10 cellular contexts compared by ENCODE assay signal in the genomic region with DNA sequence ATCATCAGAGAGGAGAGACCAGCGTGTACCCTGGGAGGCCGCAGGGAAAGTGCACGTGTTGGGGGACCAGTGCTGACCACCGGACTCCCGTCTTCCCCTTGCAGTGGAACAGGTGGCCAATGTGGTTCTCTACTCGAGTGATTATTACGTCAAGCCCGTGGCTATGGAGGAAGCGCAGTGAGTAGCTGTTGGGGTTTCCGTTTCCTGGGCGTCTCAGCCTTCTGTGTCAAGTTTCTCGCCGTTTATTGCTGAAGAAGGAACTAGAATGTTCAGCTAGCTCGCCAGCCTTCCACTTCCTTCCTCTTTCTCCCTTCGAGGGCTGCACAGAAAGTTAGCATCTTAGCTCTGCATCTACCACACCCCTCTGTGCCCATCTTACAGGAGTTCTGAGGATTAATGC. TPM values are rescaled to one million over a fixed set of nuclear protein-coding genes. Genes with fewer than 3 reads are reported as not detected.
A peak's percentile ranks its signal among the peaks of the same experiment; 100 is the strongest.
DNase-seq lines count a peak whose midpoint lies in the region; ATAC-seq, FAIRE-seq and TF ChIP-seq lines count a peak whose summit lies in the region.
"Had no signal": no experiment of that assay in that cellular context is flagged by ENCODE, and none has a peak within 500 bp of the region (broad histone marks: within the 10 kb centered on the region; RNA-seq: fewer than 3 reads in every experiment).

No MANE protein-coding gene starts in this region.

- ATAC-seq in GM18907 (IDR thresholded peaks at IDR 0.05; ENCODE audit: unreplicated experiment): peak; percentile 85
- ATAC-seq in HG03095 (IDR thresholded peaks at IDR 0.05; ENCODE audit: unreplicated experiment): peak; percentile 89
- ATAC-seq in GM12878: peak; percentile 94

- in situ Hi-C loops in GM12878 (cut with MboI): no loop called here

- WGBS in GM12878 (ENCODE audit: insufficient coverage, insufficient replicate concordance, low lambda C conversion rate, missing lambda C conversion rate): under 1% methylated on average over 15 of the region's 15 CpGs

- intact Hi-C loops in GM12878 (cut with micrococcal nuclease; ENCODE audit: unreplicated experiment) (no loop called here), posterior vena cava (cut with DNase I) (no loop called here)

- no peaks in the 10 kb centered on the region for H3K36me3 ChIP-seq in GM12878 (ENCODE audit: control insufficient read depth in 2 of 2, insufficient read depth in 2 of 2, low read length in 1 of 2)

- H3K27ac ChIP-seq in GM12878 (ENCODE audit: control insufficient read depth, insufficient read depth): peak overlapping the region; percentile 70

- H3K4me3 ChIP-seq in GM12878 (no peak overlapping the region), foreskin fibroblast (ENCODE audit: low read depth in 1 of 2, low read length in 2 of 2) (no peak overlapping the region)

- POLR2A ChIA-PET in GM12878 (lab: Charles Lee): interaction anchor here (0.9 to 1.4 kb wide), 2 partner anchors 10 to 26 kb away, joined by 3 read pairs; no protein-coding TSS in a partner anchor

- RAD21 ChIA-PET in GM12878 (lab: Charles Lee; ENCODE audit: unreplicated experiment): interaction anchor here (1.3 to 1.4 kb wide), 2 partner anchors 26 to 111 kb away, joined by 5 to 7 read pairs; no protein-coding TSS in a partner anchor

- CTCF ChIA-PET in GM12878 (lab: Yijun Ruan, JAX): interaction anchor here (0.8 to 1.6 kb wide), 4 partner anchors 10 to 112 kb away, joined by 3 to 9 read pairs (median 4); partner anchors contain the start of gene DGKD

- FAIRE-seq in GM12878 (lab: Jason Lieb, UNC): peak; percentile 99
- FAIRE-seq: keratinocyte had no signal

- TF ChIP-seq CTCF in GM12878 (IDR thresholded peaks at IDR 0.05 in 2 of 3, conservative IDR thresholded peaks at IDR 0.05 in 1 of 3; ENCODE audit: control insufficient read depth in 2 of 3, extremely low read depth in 1 of 3, insufficient read depth in 1 of 3, low read depth in 3 of 3, low read length in 3 of 3) (no peak), foreskin fibroblast (IDR thresholded peaks at IDR 0.05; ENCODE audit: low read depth, low read length) (no peak)

- TF ChIP-seq RAD21 in GM12878 (IDR thresholded peaks at IDR 0.05; ENCODE audit: insufficient read depth, low read depth, low read length): no peak

- H3K27me3 ChIP-seq in GM12878 (replicated peaks in 1 of 2; ENCODE audit: control insufficient read depth in 2 of 2, insufficient read depth in 2 of 2, low read length in 1 of 2): no peaks in the 10 kb centered on the region

- H3K4me2 ChIP-seq in GM12878 (ENCODE audit: control insufficient read depth, insufficient read depth): peak overlapping the region; percentile 28

- H3K9ac ChIP-seq in GM12878 (ENCODE audit: control insufficient read depth, insufficient read depth, low read length): no peak overlapping the region

- 0 out of 4 replicates have a peak, but pooled peaks of 1 of the 2 experiments have one; percentile 17 for TF ChIP-seq EP300 in GM12878 (IDR thresholded peaks at IDR 0.05; ENCODE audit: borderline replicate concordance in 1 of 2, control insufficient read depth in 1 of 2, low read depth in 2 of 2, low read length in 2 of 2)

- peak; percentile 72 for DNase-seq in T-helper 22 cell (ENCODE audit: low read depth)
- DNase-seq in GM12878 (ENCODE audit: low read depth, low spot score): peak; percentile 80
- DNase-seq in posterior vena cava (ENCODE audit: low spot score): peak; percentile 89
- no peak for DNase-seq in mesenteric fat pad (ENCODE audit: low spot score)
- no peak for DNase-seq in foreskin fibroblast
- no peak for DNase-seq in NCI-H1092 (lab: John Stamatoyannopoulos, UW)

- no peaks in the 10 kb centered on the region for H3K9me3 ChIP-seq in GM12878 (replicated peaks; ENCODE audit: control insufficient read depth, insufficient read depth, low read length)

- no peaks in the 10 kb centered on the region for H4K20me1 ChIP-seq in GM12878 (ENCODE audit: control insufficient read depth, insufficient read depth)

- BruUV-seq in GM12878 (replicated peaks; lab: Mats Ljungman, UMichigan): no TSS peak

- peak; percentile 51; the same call in 1 of the 2 replicates for TF ChIP-seq POLR2A in GM12878 (IDR thresholded peaks at IDR 0.05; ENCODE audit: low read depth, low read length)

- peaks cover 18% of the 10 kb centered on the region for H3K4me1 ChIP-seq in GM12878 (ENCODE audit: control insufficient read depth, insufficient read depth, low read length)

- no peaks in the 10 kb centered on the region for H3K79me2 ChIP-seq in GM12878 (ENCODE audit: control insufficient read depth, insufficient read depth, low read length)

- SMC1A ChIA-PET in GM12878 (lab: Charles Lee; ENCODE audit: uncharacterized antibody, unreplicated experiment): interaction anchor here (0.9 to 1.5 kb wide), 6 partner anchors 9 to 88 kb away, joined by 3 to 5 read pairs (median 4); no protein-coding TSS in a partner anchor

- H2AFZ ChIP-seq in GM12878 (ENCODE audit: control insufficient read depth, low read depth, low read length): peak overlapping the region; percentile 70

TF ChIP-seq in GM12878, 131 proteins besides CTCF, POLR2A, EP300 and RAD21 (continues in another document):
- TF ChIP-seq DPF2 (IDR thresholded peaks at IDR 0.05) (peak; percentile 40; the same call in 1 of the 2 replicates), IKZF2 (IDR thresholded peaks at IDR 0.05) (peak; percentile 62 to 63), ATF2 (IDR thresholded peaks at IDR 0.05; ENCODE audit: low read length) (peak; percentile 26; the same call in 1 of the 2 replicates), GABPA (IDR thresholded peaks at IDR 0.05; ENCODE audit: low read depth) (peak; percentile 84), SIX5 (IDR thresholded peaks at IDR 0.05; ENCODE audit: low read depth, low read length, severe bottlenecking) (no peak), ETV6 (conservative IDR thresholded peaks at IDR 0.05 in 1 of 2, IDR thresholded peaks at IDR 0.05 in 1 of 2; ENCODE audit: borderline replicate concordance in 1 of 2, low read depth in 1 of 2) (peak in 1 of 2 experiments; percentile 99; a peak in 2 of 4 replicates), RUNX3 (IDR thresholded peaks at IDR 0.05; ENCODE audit: low read length) (peak; percentile 86), SMARCA5 (IDR thresholded peaks at IDR 0.05) (no peak)
- TF ChIP-seq, protein P1, sequence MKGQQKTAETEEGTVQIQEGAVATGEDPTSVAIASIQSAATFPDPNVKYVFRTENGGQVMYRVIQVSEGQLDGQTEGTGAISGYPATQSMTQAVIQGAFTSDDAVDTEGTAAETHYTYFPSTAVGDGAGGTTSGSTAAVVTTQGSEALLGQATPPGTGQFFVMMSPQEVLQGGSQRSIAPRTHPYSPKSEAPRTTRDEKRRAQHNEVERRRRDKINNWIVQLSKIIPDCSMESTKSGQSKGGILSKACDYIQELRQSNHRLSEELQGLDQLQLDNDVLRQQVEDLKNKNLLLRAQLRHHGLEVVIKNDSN (IDR thresholded peaks at IDR 0.05; ENCODE audit: borderline replicate concordance, extremely low read length, insufficient read depth, low read depth, low read length): peak; percentile 15

RNA-seq across cellular contexts. Expression of gene DGKD, which starts 22.8 kb away (rescaled TPM):
- 96.2 and 112 TPM in 2 replicates for total RNA-seq in GM12878 (2013; cell fraction: nucleolus; rRNA removed)
- total RNA-seq in GM12878 (2014; rRNA removed): 22.6 and 29.2 TPM in 2 replicates
- total RNA-seq in GM12878 (2014; rRNA removed; fragmentation: Illumina TruSeq; extraction: Trizol): 25.2 and 25.6 TPM in 2 replicates
- 81.9 and 82.7 TPM in 2 replicates for total RNA-seq in GM12878 (2021)
- polyA plus RNA-seq in GM12878 (2011; ENCODE audit: low read depth): 55.1 TPM
- 12.0 and 15.4 TPM in 2 replicates for polyA plus RNA-seq in GM12878 (2011; rRNA removed)
- polyA plus RNA-seq in GM12878 (2011; cell fraction: cytosol; rRNA removed): 7.8 and 9.9 TPM in 2 replicates
- polyA plus RNA-seq in GM12878 (2011; cell fraction: nucleus; rRNA removed): 110 and 119 TPM in 2 replicates
- polyA plus RNA-seq in GM12878 (2012): 70.0 and 82.2 TPM in 2 replicates
- 18.6 and 28.5 TPM in 2 replicates for polyA plus RNA-seq in GM12878 (2014; fragmentation: Illumina TruSeq; extraction: Trizol)
- polyA plus RNA-seq in GM12878 (2014; fragmentation: Nextera tagmentation; extraction: Ambion mirVana): 1 to 10 TPM; 2.7 to 3.1 TPM
- polyA plus RNA-seq in GM12878 (2014; rRNA removed): 53.5 and 57.9 TPM in 2 replicates
- polyA plus RNA-seq in GM12878 (2016; fragmentation: Nextera tagmentation; extraction: Ambion mirVana): 10 to 100 TPM; 29.2 to 32.1 TPM
- polyA minus RNA-seq in GM12878 (2011; rRNA and poly(A)+ RNA removed): 25.9 and 28.8 TPM in 2 replicates
- 4.5 and 6.2 TPM in 2 replicates for polyA minus RNA-seq in GM12878 (2011; cell fraction: cytosol; rRNA and poly(A)+ RNA removed)
- 16.9 and 28.6 TPM in 2 replicates for polyA minus RNA-seq in GM12878 (2011; cell fraction: nucleus; rRNA and poly(A)+ RNA removed)
- total RNA-seq in posterior vena cava: 10 to 100 TPM; 38.1 to 40.3 TPM
- 67.2 TPM for total RNA-seq in mesenteric fat pad

RNA-seq across cellular contexts. Expression of gene SAG, which starts 23.9 kb away (rescaled TPM):
- 0.08 and 0.10 TPM in 2 replicates for total RNA-seq in GM12878 (2013; cell fraction: nucleolus; rRNA removed)
- total RNA-seq in GM12878 (2014; rRNA removed): not detected in 2 replicates
- total RNA-seq in GM12878 (2014; rRNA removed; fragmentation: Illumina TruSeq; extraction: Trizol): not detected in 2 replicates
- 0.69 TPM in 1 of 2 replicates, not detected in the other for total RNA-seq in GM12878 (2021)
- 0.09 TPM for polyA plus RNA-seq in GM12878 (2011; ENCODE audit: low read depth)
- not detected in 2 replicates for polyA plus RNA-seq in GM12878 (2011; rRNA removed)
- polyA plus RNA-seq in GM12878 (2011; cell fraction: cytosol; rRNA removed): 0.01 TPM in 1 of 2 replicates, not detected in the other
- polyA plus RNA-seq in GM12878 (2011; cell fraction: nucleus; rRNA removed): not detected in 2 replicates
- polyA plus RNA-seq in GM12878 (2012): 0.04 and 0.48 TPM in 2 replicates
- 0.06 TPM in 1 of 2 replicates, not detected in the other for polyA plus RNA-seq in GM12878 (2014; fragmentation: Illumina TruSeq; extraction: Trizol)
- under 1 TPM in 1 of 2 experiments, not detected in 1; 0.47 TPM for polyA plus RNA-seq in GM12878 (2014; fragmentation: Nextera tagmentation; extraction: Ambion mirVana)
- polyA plus RNA-seq in GM12878 (2014; rRNA removed): not detected in 2 replicates
- not detected for polyA plus RNA-seq in GM12878 (2016; fragmentation: Nextera tagmentation; extraction: Ambion mirVana)
- polyA minus RNA-seq in GM12878 (2011; rRNA and poly(A)+ RNA removed): not detected in 2 replicates
- polyA minus RNA-seq in GM12878 (2011; cell fraction: cytosol; rRNA and poly(A)+ RNA removed): not detected in 2 replicates
- not detected in 2 replicates for polyA minus RNA-seq in GM12878 (2011; cell fraction: nucleus; rRNA and poly(A)+ RNA removed)
- not detected for total RNA-seq in posterior vena cava
- total RNA-seq in mesenteric fat pad: not detected
- total RNA-seq: LHCN-M2 had no signal
- polyA plus RNA-seq: keratinocyte had no signal

Comparison
In these comparisons a context has a peak if more than half of its experiments do, and no peak if none do; other contexts are left out.
1. DNase-seq: peak in T-helper 22 cell (single experiment), GM12878 (single experiment) and posterior vena cava (single experiment); none in mesenteric fat pad (single experiment), foreskin fibroblast (0 of 2) and NCI-H1092 (single experiment).
2. Peak in every context shown above with its lines, with median percentiles within 50 percentile points of each other: ATAC-seq.